In the genomic region with DNA sequence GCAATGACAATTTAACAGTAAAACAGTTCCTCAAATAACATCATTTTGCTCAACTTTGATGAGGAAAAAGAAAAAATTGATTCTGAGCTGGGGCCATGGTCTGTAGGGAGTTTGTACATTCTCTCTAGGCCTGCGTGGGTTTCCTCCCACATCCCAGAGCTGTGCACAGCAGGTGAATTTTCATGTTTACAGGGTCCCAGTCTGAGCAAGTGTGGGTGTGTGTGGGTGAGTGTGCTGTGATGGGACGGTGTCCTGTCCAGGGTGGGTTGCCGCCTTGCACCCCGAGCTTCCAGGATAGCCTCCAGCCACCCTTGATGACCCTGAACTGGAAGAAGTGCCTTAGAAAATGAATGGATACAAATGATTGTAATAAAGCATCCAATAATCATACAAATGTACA, we compare ENCODE assay signal across 36 cellular contexts.
"Had no signal": no experiment of that assay in that cellular context is flagged by ENCODE, and none has a peak within 500 bp of the region (broad histone marks: within the 10 kb centered on the region; RNA-seq: fewer than 3 reads in every experiment).

No MANE protein-coding gene starts in this region.

- H3K27me3 ChIP-seq: adrenal gland, cardiac muscle cell had no signal

- H3K36me3 ChIP-seq: adrenal gland, cardiac muscle cell had no signal

- H3K36me3 Mint-ChIP-seq: activated CD4-positive, alpha-beta memory T cell treated with anti-CD3 and anti-CD28 coated beads for 36 hours; activated naive CD4-positive, alpha-beta T cell treated with anti-CD3 and anti-CD28 coated beads, Interleukin-2, amount 50 U/mL, for 72 hours; activated naive CD8-positive, alpha-beta T cell treated with anti-CD3 and anti-CD28 coated beads for 36 hours had no signal

- H3K9me3 ChIP-seq: adrenal gland had no signal

- H3K27ac Mint-ChIP-seq: activated B cell treated with CpG ODN at 0.5 μM for 24 hours; activated CD4-positive, alpha-beta memory T cell treated with anti-CD3 and anti-CD28 coated beads for 36 hours; activated CD4-positive, alpha-beta T cell treated with anti-CD3 and anti-CD28 coated beads, Interleukin-2, amount 10 ng/mL, durations not matched to agents 24 days and 14 days; activated CD8-positive, alpha-beta T cell treated with anti-CD3 and anti-CD28 coated beads for 36 hours; activated naive CD4-positive, alpha-beta T cell treated with anti-CD3 and anti-CD28 coated beads for 36 hours; activated naive CD4-positive, alpha-beta T cell treated with anti-CD3 and anti-CD28 coated beads, Interleukin-2, amount 50 U/mL, for 72 hours; activated naive CD8-positive, alpha-beta T cell treated with anti-CD3 and anti-CD28 coated beads for 36 hours; activated T-cell treated with anti-CD3 and anti-CD28 coated beads, Interleukin-2, amount 50 U/mL, for 72 hours; activated T-helper 1 cell treated with anti-CD3 and anti-CD28 coated beads, Interleukin-12 subunit alpha, Interleukin-12 subunit beta, Interleukin-2, Interleukin-4 antibody, amounts not matched to agents 30 ng/mL and 10 ng/mL and 1 ng/mL, durations not matched to agents 14 hours and 24 hours and 36 hours; activated T-helper 17 cell treated with anti-CD3 and anti-CD28 coated beads, Interleukin-2, amount 50 U/mL, for 72 hours; brain; T-helper 1 cell treated with Interleukin-12 subunit alpha and Interleukin-12 subunit beta and Interleukin-4 antibody, amounts not matched to agents 30 μg/mL and 1 μg/mL, for 36 hours; T-helper 2 cell treated with Interferon-gamma antibody and Interleukin-4, amounts not matched to agents 5 μg/mL and 100 μg/mL, for 36 hours had no signal

- H3K9me3 Mint-ChIP-seq: activated B cell treated with CpG ODN at 0.5 μM for 24 hours; activated CD4-positive, alpha-beta memory T cell treated with anti-CD3 and anti-CD28 coated beads for 36 hours; activated CD4-positive, alpha-beta T cell treated with anti-CD3 and anti-CD28 coated beads, Interleukin-2, amount 10 ng/mL, durations not matched to agents 24 days and 14 days; activated CD8-positive, alpha-beta T cell treated with anti-CD3 and anti-CD28 coated beads for 36 hours; activated naive CD4-positive, alpha-beta T cell treated with anti-CD3 and anti-CD28 coated beads for 36 hours; activated naive CD4-positive, alpha-beta T cell treated with anti-CD3 and anti-CD28 coated beads, Interleukin-2, amount 50 U/mL, for 72 hours; activated naive CD8-positive, alpha-beta T cell treated with anti-CD3 and anti-CD28 coated beads for 36 hours; activated T-cell treated with anti-CD3 and anti-CD28 coated beads, Interleukin-2, amount 50 U/mL, for 4 hours; activated T-cell treated with anti-CD3 and anti-CD28 coated beads, Interleukin-2, amount 50 U/mL, for 72 hours; activated T-helper 1 cell treated with anti-CD3 and anti-CD28 coated beads, Interleukin-12 subunit alpha, Interleukin-12 subunit beta, Interleukin-2, Interleukin-4 antibody, amounts not matched to agents 30 ng/mL and 10 ng/mL and 1 ng/mL, durations not matched to agents 14 hours and 24 hours and 36 hours; central memory CD8-positive, alpha-beta T cell; T-helper 1 cell treated with Interleukin-12 subunit alpha and Interleukin-12 subunit beta and Interleukin-4 antibody, amounts not matched to agents 30 μg/mL and 1 μg/mL, for 36 hours; T-helper 2 cell treated with Interferon-gamma antibody and Interleukin-4, amounts not matched to agents 5 μg/mL and 100 μg/mL, for 36 hours had no signal

- ATAC-seq: activated CD8-positive, alpha-beta T cell treated with anti-CD3 and anti-CD28 coated beads for 36 hours; activated naive CD4-positive, alpha-beta T cell treated with anti-CD3 and anti-CD28 coated beads, Interleukin-2, amount 50 U/mL, for 72 hours; activated T-cell treated with anti-CD3 and anti-CD28 coated beads, Interleukin-2, amount 50 U/mL, for 4 hours; activated T-cell treated with anti-CD3 and anti-CD28 coated beads, Interleukin-2, amount 50 U/mL, for 72 hours; activated T-helper 17 cell treated with anti-CD3 and anti-CD28 coated beads, Interleukin-2, amount 50 U/mL, for 72 hours had no signal

- H3K27ac ChIP-seq: adrenal gland, cardiac muscle cell, VCaP had no signal

- H3K27me3 Mint-ChIP-seq: activated B cell treated with CpG ODN at 0.5 μM for 24 hours; activated T-helper 17 cell treated with anti-CD3 and anti-CD28 coated beads, Interleukin-2, amount 50 U/mL, for 72 hours; brain had no signal

- H3K4me3 ChIP-seq: adrenal gland, cardiac muscle cell had no signal

- H3K4me1 Mint-ChIP-seq: activated B cell treated with CpG ODN at 0.5 μM for 24 hours; activated CD4-positive, alpha-beta T cell treated with anti-CD3 and anti-CD28 coated beads, Interleukin-2, amount 10 ng/mL, durations not matched to agents 24 days and 14 days; activated naive CD8-positive, alpha-beta T cell treated with anti-CD3 and anti-CD28 coated beads for 36 hours; activated T-helper 17 cell treated with anti-CD3 and anti-CD28 coated beads, Interleukin-2, amount 50 U/mL, for 72 hours; central memory CD8-positive, alpha-beta T cell had no signal

- DNase-seq: activated B cell treated with CpG ODN at 0.5 μM for 24 hours; activated CD4-positive, alpha-beta memory T cell treated with anti-CD3 and anti-CD28 coated beads for 36 hours; activated CD4-positive, alpha-beta T cell treated with anti-CD3 and anti-CD28 coated beads for 4 hours; activated CD4-positive, alpha-beta T cell treated with anti-CD3 and anti-CD28 coated beads, Interleukin-2, amount 10 ng/mL, durations not matched to agents 24 days and 14 days; activated CD4-positive, alpha-beta T cell treated with anti-CD3 and anti-CD28 coated beads, Interleukin-2, amount 50 U/mL, for 1 hour; activated CD4-positive, alpha-beta T cell treated with anti-CD3 and anti-CD28 coated beads, Interleukin-2, amount 50 U/mL, for 4 hours; activated CD4-positive, CD25-positive, alpha-beta regulatory T cell treated with anti-CD3 and anti-CD28 coated beads, Interleukin-2, amount 50 U/mL, for 72 hours; activated CD8-positive, alpha-beta memory T cell treated with anti-CD3 and anti-CD28 coated beads, Interleukin-2, amount 50 U/mL, for 4 hours; activated CD8-positive, alpha-beta T cell treated with anti-CD3 and anti-CD28 coated beads for 36 hours; activated effector memory CD4-positive, alpha-beta T cell treated with anti-CD3 and anti-CD28 coated beads, Interleukin-2, amount 50 U/mL, for 16 hours; activated gamma-delta T cell treated with Interleukin-2 at 50 U/mL for 16 hours; activated naive CD4-positive, alpha-beta T cell; activated naive CD4-positive, alpha-beta T cell treated with anti-CD3 and anti-CD28 coated beads for 36 hours; activated naive CD4-positive, alpha-beta T cell treated with anti-CD3 and anti-CD28 coated beads, Interleukin-2, amount 50 U/mL, for 16 hours; activated naive CD8-positive, alpha-beta T cell treated with anti-CD3 and anti-CD28 coated beads for 36 hours; activated T-cell treated with anti-CD3 and anti-CD28 coated beads for 4 hours; activated T-cell treated with anti-CD3 and anti-CD28 coated beads, Interleukin-2, amount 50 U/mL, for 1 hour; activated T-cell treated with anti-CD3 and anti-CD28 coated beads, Interleukin-2, amount 50 U/mL, for 4 hours; activated T-cell treated with anti-CD3 and anti-CD28 coated beads, Interleukin-2, amount 50 U/mL, for 72 hours; adrenal gland; amniotic stem cell; aorta; caudate nucleus; cerebellar nuclear complex; T-helper 1 cell; T-helper 2 cell; T-helper 9 cell had no signal

- H3K4me1 ChIP-seq: adrenal gland had no signal

- H3K4me3 Mint-ChIP-seq: activated B cell treated with CpG ODN at 0.5 μM for 24 hours; activated CD4-positive, alpha-beta memory T cell treated with anti-CD3 and anti-CD28 coated beads for 36 hours; activated CD4-positive, alpha-beta T cell treated with anti-CD3 and anti-CD28 coated beads, Interleukin-2, amount 10 ng/mL, durations not matched to agents 24 days and 14 days; activated CD8-positive, alpha-beta T cell treated with anti-CD3 and anti-CD28 coated beads for 36 hours; activated naive CD4-positive, alpha-beta T cell treated with anti-CD3 and anti-CD28 coated beads for 36 hours; activated naive CD8-positive, alpha-beta T cell treated with anti-CD3 and anti-CD28 coated beads for 36 hours; activated T-cell treated with anti-CD3 and anti-CD28 coated beads, Interleukin-2, amount 50 U/mL, for 4 hours; activated T-cell treated with anti-CD3 and anti-CD28 coated beads, Interleukin-2, amount 50 U/mL, for 72 hours; activated T-helper 1 cell treated with anti-CD3 and anti-CD28 coated beads, Interleukin-12 subunit alpha, Interleukin-12 subunit beta, Interleukin-2, Interleukin-4 antibody, amounts not matched to agents 30 ng/mL and 10 ng/mL and 1 ng/mL, durations not matched to agents 14 hours and 24 hours and 36 hours; activated T-helper 17 cell treated with anti-CD3 and anti-CD28 coated beads, Interleukin-2, amount 50 U/mL, for 72 hours; brain; central memory CD8-positive, alpha-beta T cell; T-helper 1 cell treated with Interleukin-12 subunit alpha and Interleukin-12 subunit beta and Interleukin-4 antibody, amounts not matched to agents 30 μg/mL and 1 μg/mL, for 36 hours; T-helper 2 cell treated with Interferon-gamma antibody and Interleukin-4, amounts not matched to agents 5 μg/mL and 100 μg/mL, for 36 hours had no signal
